ENCODE assay signal across 21 cellular contexts in the genomic region with DNA sequence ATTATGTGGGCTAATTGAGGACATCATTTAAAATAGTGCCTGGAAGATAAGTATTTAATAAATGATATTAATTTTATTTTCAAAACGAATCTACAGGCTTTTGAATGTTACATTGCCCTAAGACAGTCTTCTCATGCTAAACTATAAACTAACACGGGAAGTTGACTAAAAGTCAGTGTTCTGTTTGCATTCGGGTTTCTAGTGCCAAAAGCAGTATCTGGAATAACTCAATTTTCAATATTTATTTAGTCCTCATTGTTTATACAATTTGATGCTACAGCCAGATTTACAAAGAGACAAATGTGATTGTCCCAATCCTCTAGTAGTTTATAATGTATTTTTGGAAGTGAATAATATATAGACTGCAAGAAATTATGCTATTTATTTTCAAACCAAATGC.
"Had no signal": no experiment of that assay in that cellular context is flagged by ENCODE, and none has a peak within 500 bp of the region (broad histone marks: within the 10 kb centered on the region; RNA-seq: fewer than 3 reads in every experiment).

No MANE protein-coding gene starts in this region.

- DNase-seq: colonic mucosa; cortex of kidney; effector CD8-positive, alpha-beta T cell; effector memory CD8-positive, alpha-beta T cell; endodermal cell; erythroblast; esophagus squamous epithelium; foreskin melanocyte; gastrocnemius medialis; glutamatergic neuron; head of caudate nucleus; heart right ventricle; hippocampal formation; left cardiac atrium; left ventricle myocardium inferior; lower lobe of right lung; mesenchymal stem cell; mucosa of descending colon; naive B cell had no signal

- H3K4me3 ChIP-seq: colonic mucosa, esophagus squamous epithelium, gastrocnemius medialis, heart right ventricle, left ventricle myocardium inferior, lower lobe of right lung, mucosa of descending colon had no signal

- ATAC-seq: effector memory CD8-positive, alpha-beta T cell; esophagus mucosa; gastrocnemius medialis; heart right ventricle; left cardiac atrium; lower lobe of right lung; mucosa of descending colon had no signal

- H3K4me1 ChIP-seq: colonic mucosa, esophagus squamous epithelium, gastrocnemius medialis, heart right ventricle, left ventricle myocardium inferior, lower lobe of right lung had no signal

- H3K36me3 ChIP-seq: colonic mucosa, esophagus squamous epithelium, gastrocnemius medialis, heart right ventricle, left ventricle myocardium inferior, lower lobe of right lung had no signal

- H3K27ac ChIP-seq: colonic mucosa, epithelial cell of prostate, esophagus squamous epithelium, gastrocnemius medialis, heart right ventricle, left ventricle myocardium inferior, lower lobe of right lung had no signal

- H3K27me3 ChIP-seq: colonic mucosa, esophagus squamous epithelium, gastrocnemius medialis had no signal

- H3K9me3 ChIP-seq: colonic mucosa, esophagus squamous epithelium, gastrocnemius medialis, heart right ventricle, left ventricle myocardium inferior, lower lobe of right lung, mucosa of descending colon had no signal
